ENCODE assay signal across 28 cellular contexts in the genomic region with DNA sequence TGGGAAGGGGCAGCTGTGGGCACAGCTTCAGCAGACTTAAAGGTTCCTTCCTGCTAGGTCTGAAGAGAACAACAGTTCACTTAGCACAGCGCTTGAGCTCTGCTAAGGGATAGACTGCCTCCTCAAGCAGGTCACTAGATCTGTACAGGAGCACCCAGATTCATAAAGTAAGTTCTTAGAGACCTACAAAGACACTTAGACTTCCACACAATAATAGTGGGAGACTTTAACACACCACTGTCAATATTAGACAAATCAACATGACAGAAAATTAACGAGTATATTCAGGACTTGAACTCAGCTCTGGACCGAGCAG.
"Had no signal": no experiment of that assay in that cellular context is flagged by ENCODE, and none has a peak within 500 bp of the region (broad histone marks: within the 10 kb centered on the region; RNA-seq: fewer than 3 reads in every experiment).

No MANE protein-coding gene starts in this region.

- ATAC-seq: stimulated activated effector memory CD8-positive, alpha-beta T cell treated with anti-CD3 and anti-CD28 coated beads, Interleukin-12 subunit alpha, Interleukin-12 subunit beta, amount 100 ng/mL, for 72 hours; stimulated activated memory B cell treated with anti-CD40 and anti-IgM and Interleukin-4, amounts not matched to agents 10 μg/mL and 1 μg/mL and 100 μg/mL, for 72 hours; stimulated activated naive B cell treated with anti-CD40 and anti-IgM and Interleukin-4, amounts not matched to agents 10 μg/mL and 1 μg/mL and 100 μg/mL, for 72 hours; stimulated activated naive CD8-positive, alpha-beta T cell treated with anti-CD3 and anti-CD28 coated beads, Interleukin-15, amount 100 ng/mL, for 72 hours; stimulated activated naive CD8-positive, alpha-beta T cell treated with anti-CD3 and anti-CD28 coated beads, Interleukin-15, Interleukin-2, amounts not matched to agents 100 U/mL and 50 U/mL, for 24 hours; upper lobe of right lung had no signal

- H3K4me1 ChIP-seq: stomach, suprapubic skin, testis, thyroid gland, tibial artery, tibial nerve, transverse colon, upper lobe of left lung, upper lobe of right lung, uterus, vagina had no signal

- H3K27ac Mint-ChIP-seq: stimulated activated effector memory CD8-positive, alpha-beta T cell treated with anti-CD3 and anti-CD28 coated beads, Interleukin-12 subunit alpha, Interleukin-12 subunit beta, amount 100 ng/mL, for 72 hours; stimulated activated memory B cell treated with anti-CD40 and anti-IgM and Interleukin-4, amounts not matched to agents 10 μg/mL and 1 μg/mL and 100 μg/mL, for 72 hours; stimulated activated naive B cell treated with anti-CD40 and anti-IgM and Interleukin-4, amounts not matched to agents 10 μg/mL and 1 μg/mL and 100 μg/mL, for 72 hours; stimulated activated naive CD8-positive, alpha-beta T cell treated with anti-CD3 and anti-CD28 coated beads, Interleukin-15, amount 100 ng/mL, for 72 hours; stimulated activated naive CD8-positive, alpha-beta T cell treated with anti-CD3 and anti-CD28 coated beads, Interleukin-15, Interleukin-2, amounts not matched to agents 100 ng/mL and 50 ng/mL, for 24 hours; type B pancreatic cell had no signal

- H3K4me1 Mint-ChIP-seq: stimulated activated effector memory CD8-positive, alpha-beta T cell treated with anti-CD3 and anti-CD28 coated beads, Interleukin-12 subunit alpha, Interleukin-12 subunit beta, amount 100 ng/mL, for 72 hours; stimulated activated memory B cell treated with anti-CD40 and anti-IgM and Interleukin-4, amounts not matched to agents 10 μg/mL and 1 μg/mL and 100 μg/mL, for 72 hours; stimulated activated naive B cell treated with anti-CD40 and anti-IgM and Interleukin-4, amounts not matched to agents 10 μg/mL and 1 μg/mL and 100 μg/mL, for 72 hours; stimulated activated naive CD8-positive, alpha-beta T cell treated with anti-CD3 and anti-CD28 coated beads, Interleukin-15, amount 100 ng/mL, for 72 hours had no signal

- H3K9me3 ChIP-seq: suprapubic skin, testis, thoracic aorta, thyroid gland, tibial artery, transverse colon, upper lobe of left lung, upper lobe of right lung, uterus, vagina had no signal

- H3K36me3 ChIP-seq: stomach, suprapubic skin, thoracic aorta, thyroid gland, tibial artery, tibial nerve, transverse colon, upper lobe of left lung, upper lobe of right lung, uterus, vagina had no signal

- H3K27me3 Mint-ChIP-seq: stimulated activated naive B cell treated with anti-CD40 and anti-IgM and Interleukin-4, amounts not matched to agents 10 μg/mL and 1 μg/mL and 100 μg/mL, for 72 hours; stimulated activated naive CD8-positive, alpha-beta T cell treated with anti-CD3 and anti-CD28 coated beads, Interleukin-15, amount 100 ng/mL, for 72 hours; stimulated activated naive CD8-positive, alpha-beta T cell treated with anti-CD3 and anti-CD28 coated beads, Interleukin-15, Interleukin-2, amounts not matched to agents 100 ng/mL and 50 ng/mL, for 24 hours; type B pancreatic cell had no signal

- H3K27me3 ChIP-seq: stomach, suprapubic skin, testis, thyroid gland, tibial artery, tibial nerve, transverse colon, upper lobe of left lung, upper lobe of right lung, uterus, vagina had no signal

- H3K27ac ChIP-seq: stomach, suprapubic skin, testis, thoracic aorta, thyroid gland, tibial artery, tibial nerve, transverse colon, upper lobe of left lung, upper lobe of right lung, uterus, vagina had no signal

- H3K4me3 ChIP-seq: stomach, suprapubic skin, testis, thoracic aorta, thyroid gland, tibial artery, tibial nerve, transverse colon, upper lobe of left lung, upper lobe of right lung, uterus, vagina had no signal

- DNase-seq: stimulated activated CD4-positive, alpha-beta T cell treated with anti-CD3 and anti-CD28 coated beads, Interleukin-2, amount 100 ng/mL, for 48 hours; stimulated activated CD4-positive, alpha-beta T cell treated with anti-CD3 and anti-CD28 coated beads, Interleukin-4, amount 100 ng/mL, for 1 hour; stimulated activated CD4-positive, alpha-beta T cell treated with anti-CD3 and anti-CD28 coated beads, Interleukin-4, amount 100 ng/mL, for 24 hours; stimulated activated CD4-positive, alpha-beta T cell treated with anti-CD3 and anti-CD28 coated beads, Interleukin-4, amount 100 ng/mL, for 4 hours; stimulated activated CD8-positive, alpha-beta memory T cell treated with anti-CD3 and anti-CD28 coated beads, Interleukin-4, amount 100 ng/mL, for 48 hours; stimulated activated naive B cell treated with anti-CD40 and anti-IgM and Interleukin-4, amounts not matched to agents 10 μg/mL and 1 μg/mL and 100 μg/mL, for 72 hours; stimulated activated naive CD4-positive, alpha-beta T cell; stimulated activated naive CD4-positive, alpha-beta T cell treated with Interleukin-2 at 50 U/mL for 16 hours; stimulated activated naive CD8-positive, alpha-beta T cell treated with anti-CD3 and anti-CD28 coated beads, Interleukin-15, amount 100 ng/mL, for 72 hours; stimulated activated naive CD8-positive, alpha-beta T cell treated with anti-CD3 and anti-CD28 coated beads, Interleukin-15, Interleukin-2, amounts not matched to agents 100 U/mL and 50 U/mL, for 24 hours; stomach; substantia nigra; testis; thyroid gland; tibial artery; transverse colon; upper lobe of left lung; upper lobe of right lung; uterus had no signal

- H3K4me3 Mint-ChIP-seq: stimulated activated effector memory CD8-positive, alpha-beta T cell treated with anti-CD3 and anti-CD28 coated beads, Interleukin-12 subunit alpha, Interleukin-12 subunit beta, amount 100 ng/mL, for 72 hours; stimulated activated memory B cell treated with anti-CD40 and anti-IgM and Interleukin-4, amounts not matched to agents 10 μg/mL and 1 μg/mL and 100 μg/mL, for 72 hours; stimulated activated naive B cell treated with anti-CD40 and anti-IgM and Interleukin-4, amounts not matched to agents 10 μg/mL and 1 μg/mL and 100 μg/mL, for 72 hours; stimulated activated naive CD8-positive, alpha-beta T cell treated with anti-CD3 and anti-CD28 coated beads, Interleukin-15, amount 100 ng/mL, for 72 hours; stimulated activated naive CD8-positive, alpha-beta T cell treated with anti-CD3 and anti-CD28 coated beads, Interleukin-15, Interleukin-2, amounts not matched to agents 100 ng/mL and 50 ng/mL, for 24 hours; type B pancreatic cell had no signal

- H3K36me3 Mint-ChIP-seq: stimulated activated effector memory CD8-positive, alpha-beta T cell treated with anti-CD3 and anti-CD28 coated beads, Interleukin-12 subunit alpha, Interleukin-12 subunit beta, amount 100 ng/mL, for 72 hours; stimulated activated memory B cell treated with anti-CD40 and anti-IgM and Interleukin-4, amounts not matched to agents 10 μg/mL and 1 μg/mL and 100 μg/mL, for 72 hours; stimulated activated naive B cell treated with anti-CD40 and anti-IgM and Interleukin-4, amounts not matched to agents 10 μg/mL and 1 μg/mL and 100 μg/mL, for 72 hours; type B pancreatic cell had no signal

- FAIRE-seq: urothelium cell line had no signal
